ENCODE assay signal across 8 cellular contexts in genomic region chr14:90454041-90455000, GRCh38. TPM values are rescaled to one million over a fixed set of nuclear protein-coding genes. Genes with fewer than 3 reads are reported as not detected.
DNase-seq lines count a peak whose midpoint lies in the region; ATAC-seq and TF ChIP-seq lines count a peak whose summit lies in the region.

No MANE protein-coding gene starts in this region.

- no peak overlapping the region for H4K91ac ChIP-seq in mesenchymal stem cell (ENCODE audit: low read length)

- H3K9ac ChIP-seq in mesenchymal stem cell (ENCODE audit: low read length) = peak overlapping the region; percentile 49

- 24% methylated on average over 21 of the region's 30 CpGs for WGBS in mesenchymal stem cell

- no peaks in the 10 kb centered on the region for H3K9me3 Mint-ChIP-seq in GM23338

- H3K27me3 ChIP-seq in GM23338 (ENCODE audit: insufficient read depth) (no peaks in the 10 kb centered on the region), mesenchymal stem cell (ENCODE audit: control insufficient read depth in 1 of 2, insufficient read depth in 1 of 2, low read length in 2 of 2) (peaks cover 14 to 80% of the 10 kb centered on the region in 2 experiments), uterus (no peaks in the 10 kb centered on the region)

- peak; percentile 98 for DNase-seq in GM23338 (ENCODE audit: low spot score)
- DNase-seq in NCI-H82 treated with DMSO at 0.1 percent for 48 hours (lab: John Stamatoyannopoulos, UW; ENCODE audit: unreplicated experiment) = peak; percentile 77
- no peak for DNase-seq in epithelial cell of proximal tubule (ENCODE audit: low read depth)
- DNase-seq in mesenchymal stem cell = peak; percentile 83
- DNase-seq in uterus = peak; percentile 58 to 65
- no peak for DNase-seq in GF-D8 (lab: John Stamatoyannopoulos, UW)
- DNase-seq in NCI-H1105 (lab: John Stamatoyannopoulos, UW) = no peak

- no peak overlapping the region for H2BK12ac ChIP-seq in mesenchymal stem cell (ENCODE audit: low read length in 2 of 2)

- H3K9me2 ChIP-seq in GM23338 (ENCODE audit: insufficient read depth) = no peaks in the 10 kb centered on the region

- no peak overlapping the region for H3K23ac ChIP-seq in mesenchymal stem cell (ENCODE audit: low read length in 2 of 2)

- no peak overlapping the region for H2BK5ac ChIP-seq in mesenchymal stem cell (ENCODE audit: low read depth, low read length, poor library complexity, severe bottlenecking)

- H3K4me3 Mint-ChIP-seq in GM23338 = peak overlapping the region; percentile 79

- no peaks in the 10 kb centered on the region for H4K20me1 ChIP-seq in GM23338 (replicated peaks; ENCODE audit: insufficient read depth)

- no peak overlapping the region for H3K18ac ChIP-seq in mesenchymal stem cell (ENCODE audit: low read depth in 1 of 2, low read length in 2 of 2)

- H3K9me3 ChIP-seq in mesenchymal stem cell (ENCODE audit: control insufficient read depth, low read length) (no peaks in the 10 kb centered on the region), uterus (no peaks in the 10 kb centered on the region)

- no peaks in the 10 kb centered on the region for H3K79me1 ChIP-seq in mesenchymal stem cell (replicated peaks; ENCODE audit: low read length, poor library complexity, severe bottlenecking)

- H3K4ac ChIP-seq in mesenchymal stem cell (ENCODE audit: low read depth in 1 of 2, low read length in 2 of 2) = no peak overlapping the region

- H2AFZ ChIP-seq in GM23338 = peak overlapping the region; percentile 88
- peak overlapping the region; percentile 46 for H2AFZ ChIP-seq in mesenchymal stem cell (ENCODE audit: low read depth, low read length)

- no peaks in the 10 kb centered on the region for H3K79me2 ChIP-seq in GM23338 (replicated peaks; ENCODE audit: insufficient read depth)

- peaks cover 8% of the 10 kb centered on the region for H3K27me3 Mint-ChIP-seq in GM23338 (ENCODE audit: insufficient read depth, low read depth, poor library complexity)

- no peak overlapping the region for H2BK15ac ChIP-seq in mesenchymal stem cell (ENCODE audit: low read depth, poor library complexity, severe bottlenecking)

- peaks cover 12% of the 10 kb centered on the region for H3K4me1 Mint-ChIP-seq in GM23338

- peak overlapping the region; percentile 82 for H3K4me2 ChIP-seq in GM23338
- H3K4me2 ChIP-seq in mesenchymal stem cell (ENCODE audit: low read length, poor library complexity, severe bottlenecking) = peak overlapping the region; percentile 37

- ATAC-seq in GM23338 (peak; percentile 96), HG03095 (IDR thresholded peaks at IDR 0.05; ENCODE audit: unreplicated experiment) (no peak)

- no peaks in the 10 kb centered on the region for H3K36me3 ChIP-seq in GM23338 (ENCODE audit: insufficient read depth)
- H3K36me3 ChIP-seq in mesenchymal stem cell (ENCODE audit: control insufficient read depth in 1 of 2, insufficient read depth in 2 of 2, low read depth in 1 of 2, low read length in 2 of 2) = no peaks in the 10 kb centered on the region
- H3K36me3 ChIP-seq in uterus = no peaks in the 10 kb centered on the region

- H3K4me3 ChIP-seq in GM23338 = peak overlapping the region; percentile 58
- H3K4me3 ChIP-seq in epithelial cell of proximal tubule (ENCODE audit: low read depth, low read length) = peak overlapping the region; percentile 36
- H3K4me3 ChIP-seq in mesenchymal stem cell (ENCODE audit: insufficient read depth in 1 of 2, low read depth in 1 of 2, low read length in 2 of 2) = peak overlapping the region in 1 of 2 experiments; percentile 64
- no peak overlapping the region for H3K4me3 ChIP-seq in uterus

- H3K36me3 Mint-ChIP-seq in GM23338 (ENCODE audit: low read depth) = no peaks in the 10 kb centered on the region

- no peak overlapping the region for H2BK120ac ChIP-seq in mesenchymal stem cell (ENCODE audit: low read depth, low read length)

- no peak for TF ChIP-seq POLR2A in uterus (IDR thresholded peaks at IDR 0.05)

- H2AK5ac ChIP-seq in mesenchymal stem cell (ENCODE audit: low read length, severe bottlenecking) = no peak overlapping the region

- no peaks in the 10 kb centered on the region for H3F3A ChIP-seq in GM23338 (replicated peaks; ENCODE audit: low read depth)

- intact Hi-C loops in uterus (cut with DNase I; ENCODE audit: low total_unique reads) = no loop called here

- no peak overlapping the region for H3K14ac ChIP-seq in mesenchymal stem cell (ENCODE audit: low read length in 2 of 2)

- peak overlapping the region; percentile 48 for H4K8ac ChIP-seq in mesenchymal stem cell (ENCODE audit: low read length)

- H3K27ac ChIP-seq in GM23338 (ENCODE audit: low read depth) (peak overlapping the region; percentile 77; the same call in 1 of the 2 replicates), mesenchymal stem cell (ENCODE audit: low read length, poor library complexity, severe bottlenecking) (no peak overlapping the region), uterus (no peak overlapping the region)

- H3K4me1 ChIP-seq in GM23338 (ENCODE audit: insufficient read depth) (peaks cover 5% of the 10 kb centered on the region; the same call in 1 of the 2 replicates), mesenchymal stem cell (ENCODE audit: control insufficient read depth, insufficient read depth, low read depth, low read length) (peaks cover 6% of the 10 kb centered on the region), uterus (no peaks in the 10 kb centered on the region)

- TF ChIP-seq CTCF in GM23338 (conservative IDR thresholded peaks at IDR 0.05; ENCODE audit: low read depth in 2 of 2) (peak; percentile 18 to 39; a peak in 3 of 4 replicates), epithelial cell of proximal tubule (conservative IDR thresholded peaks at IDR 0.05; ENCODE audit: low read depth, low read length) (no peak), uterus (IDR thresholded peaks at IDR 0.05) (no peak)

- H3K27ac Mint-ChIP-seq in GM23338 = no peak overlapping the region

TF ChIP-seq in GM23338, 12 proteins besides CTCF, POLR2A, EP300 and RAD21:
- TF ChIP-seq JUNB (IDR thresholded peaks at IDR 0.05; ENCODE audit: unreplicated experiment) = no peak
- peak; percentile 84 for TF ChIP-seq POLR2AphosphoS5 (IDR thresholded peaks at IDR 0.05; ENCODE audit: low read depth)
- no peak for TF ChIP-seq ETS1 (IDR thresholded peaks at IDR 0.05)
- no peak for TF ChIP-seq ZNF331 (CRISPR knock-in tag; IDR thresholded peaks at IDR 0.05; ENCODE audit: low read depth)
- peak; percentile 11; the same call in 1 of the 2 replicates for TF ChIP-seq CREB1 (CRISPR knock-in tag; IDR thresholded peaks at IDR 0.05; ENCODE audit: low read depth)

RNA-seq across cellular contexts. Expression of gene CALM1, which starts 57.5 kb away (rescaled TPM):
- 308 and 335 TPM in 2 replicates for total RNA-seq in GM23338 (2014; rRNA removed; shearing (Covaris generic))
- polyA plus RNA-seq in GM23338 (2016; fragmentation: Nextera tagmentation; extraction: Ambion mirVana) = 1,841 and 2,024 TPM in 2 replicates
- total RNA-seq in epithelial cell of proximal tubule (509 and 520 TPM in 2 replicates), uterus (100 to 1,000 TPM; 155 to 248 (median 201) TPM)
- polyA plus RNA-seq in mesenchymal stem cell (2013, experiment 1 of 2) = 356 TPM
- 364 TPM for polyA plus RNA-seq in mesenchymal stem cell (2013, experiment 2 of 2)

Comparison
In these comparisons a context has a peak if more than half of its experiments do, and no peak if none do; other contexts are left out.
1. DNase-seq: peak in GM23338 (single experiment), NCI-H82 treated with DMSO at 0.1 percent for 48 hours (single experiment), mesenchymal stem cell (single experiment) and uterus (2 of 2); none in epithelial cell of proximal tubule (single experiment), GF-D8 (single experiment) and NCI-H1105 (single experiment).
2. H3K4me3 ChIP-seq: peak in GM23338 (single experiment) and epithelial cell of proximal tubule (single experiment); none in uterus (0 of 2).
3. CTCF ChIP-seq: peak in GM23338 (2 of 2); none in epithelial cell of proximal tubule (single experiment) and uterus (0 of 4).